1 cellular context compared by ENCODE assay signal in the genomic region with DNA sequence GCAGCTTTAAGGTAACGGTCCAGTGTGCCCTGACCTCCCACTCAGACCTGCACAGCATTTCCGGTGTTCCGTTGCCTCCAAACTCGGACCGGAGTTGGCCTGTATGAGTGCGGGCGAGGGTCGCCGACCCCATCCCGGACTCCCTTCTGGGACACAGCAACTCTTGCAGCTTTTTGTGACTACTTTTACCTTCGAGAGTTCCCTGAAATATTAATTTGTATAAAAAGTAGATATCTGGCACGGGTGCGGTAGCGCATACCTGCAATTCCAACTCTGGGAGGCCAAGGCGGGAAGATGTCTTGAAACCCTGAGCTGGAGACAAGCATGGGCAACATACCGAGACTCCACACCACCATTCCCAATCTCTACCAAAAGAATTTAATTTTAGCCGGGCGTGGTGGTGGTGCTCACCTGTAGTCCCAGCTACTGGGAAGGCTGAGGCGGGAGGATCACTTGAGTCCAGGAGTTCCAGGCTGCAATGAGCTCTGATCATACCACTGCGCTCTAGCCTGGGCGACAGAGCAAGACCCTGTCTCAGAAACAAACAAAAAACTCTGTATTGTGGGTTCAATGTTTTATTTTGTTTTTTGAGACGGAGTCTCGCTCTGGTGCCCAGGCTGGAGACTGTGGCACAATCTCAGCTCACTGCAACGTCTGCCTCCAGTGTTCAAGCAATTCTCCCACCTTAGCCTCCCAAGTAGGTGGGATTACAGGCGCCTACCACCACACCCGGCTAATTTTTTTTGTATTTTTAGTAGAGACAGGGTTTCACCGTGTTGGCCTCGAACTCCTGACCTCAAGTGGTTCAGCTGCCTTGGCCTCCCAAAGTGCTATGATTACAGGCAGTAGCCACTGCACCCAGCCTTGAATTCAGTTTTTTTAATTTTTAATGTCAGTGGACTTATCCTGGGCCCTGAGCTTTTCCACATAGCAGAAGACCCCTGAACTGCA.
A peak's percentile ranks its signal among the peaks of the same experiment; 100 is the strongest.
TF ChIP-seq lines count a peak whose summit lies in the region.

No MANE protein-coding gene starts in this region.

TF ChIP-seq in GM12878, 131 proteins besides CTCF, POLR2A, EP300 and RAD21:
- TF ChIP-seq, protein P1, sequence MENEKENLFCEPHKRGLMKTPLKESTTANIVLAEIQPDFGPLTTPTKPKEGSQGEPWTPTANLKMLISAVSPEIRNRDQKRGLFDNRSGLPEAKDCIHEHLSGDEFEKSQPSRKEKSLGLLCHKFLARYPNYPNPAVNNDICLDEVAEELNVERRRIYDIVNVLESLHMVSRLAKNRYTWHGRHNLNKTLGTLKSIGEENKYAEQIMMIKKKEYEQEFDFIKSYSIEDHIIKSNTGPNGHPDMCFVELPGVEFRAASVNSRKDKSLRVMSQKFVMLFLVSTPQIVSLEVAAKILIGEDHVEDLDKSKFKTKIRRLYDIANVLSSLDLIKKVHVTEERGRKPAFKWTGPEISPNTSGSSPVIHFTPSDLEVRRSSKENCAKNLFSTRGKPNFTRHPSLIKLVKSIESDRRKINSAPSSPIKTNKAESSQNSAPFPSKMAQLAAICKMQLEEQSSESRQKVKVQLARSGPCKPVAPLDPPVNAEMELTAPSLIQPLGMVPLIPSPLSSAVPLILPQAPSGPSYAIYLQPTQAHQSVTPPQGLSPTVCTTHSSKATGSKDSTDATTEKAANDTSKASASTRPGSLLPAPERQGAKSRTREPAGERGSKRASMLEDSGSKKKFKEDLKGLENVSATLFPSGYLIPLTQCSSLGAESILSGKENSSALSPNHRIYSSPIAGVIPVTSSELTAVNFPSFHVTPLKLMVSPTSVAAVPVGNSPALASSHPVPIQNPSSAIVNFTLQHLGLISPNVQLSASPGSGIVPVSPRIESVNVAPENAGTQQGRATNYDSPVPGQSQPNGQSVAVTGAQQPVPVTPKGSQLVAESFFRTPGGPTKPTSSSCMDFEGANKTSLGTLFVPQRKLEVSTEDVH (IDR thresholded peaks at IDR 0.05; ENCODE audit: low read depth, partially characterized antibody) = no peak
- no peak for TF ChIP-seq KLF5 (IDR thresholded peaks at IDR 0.05; ENCODE audit: partially characterized antibody)
- TF ChIP-seq HDGF (IDR thresholded peaks at IDR 0.05) = peak; percentile 2; the same call in 1 of the 2 replicates
- TF ChIP-seq ZZZ3 (IDR thresholded peaks at IDR 0.05; ENCODE audit: control insufficient read depth, insufficient read length, low read depth) = no peak
- TF ChIP-seq, protein P2, sequence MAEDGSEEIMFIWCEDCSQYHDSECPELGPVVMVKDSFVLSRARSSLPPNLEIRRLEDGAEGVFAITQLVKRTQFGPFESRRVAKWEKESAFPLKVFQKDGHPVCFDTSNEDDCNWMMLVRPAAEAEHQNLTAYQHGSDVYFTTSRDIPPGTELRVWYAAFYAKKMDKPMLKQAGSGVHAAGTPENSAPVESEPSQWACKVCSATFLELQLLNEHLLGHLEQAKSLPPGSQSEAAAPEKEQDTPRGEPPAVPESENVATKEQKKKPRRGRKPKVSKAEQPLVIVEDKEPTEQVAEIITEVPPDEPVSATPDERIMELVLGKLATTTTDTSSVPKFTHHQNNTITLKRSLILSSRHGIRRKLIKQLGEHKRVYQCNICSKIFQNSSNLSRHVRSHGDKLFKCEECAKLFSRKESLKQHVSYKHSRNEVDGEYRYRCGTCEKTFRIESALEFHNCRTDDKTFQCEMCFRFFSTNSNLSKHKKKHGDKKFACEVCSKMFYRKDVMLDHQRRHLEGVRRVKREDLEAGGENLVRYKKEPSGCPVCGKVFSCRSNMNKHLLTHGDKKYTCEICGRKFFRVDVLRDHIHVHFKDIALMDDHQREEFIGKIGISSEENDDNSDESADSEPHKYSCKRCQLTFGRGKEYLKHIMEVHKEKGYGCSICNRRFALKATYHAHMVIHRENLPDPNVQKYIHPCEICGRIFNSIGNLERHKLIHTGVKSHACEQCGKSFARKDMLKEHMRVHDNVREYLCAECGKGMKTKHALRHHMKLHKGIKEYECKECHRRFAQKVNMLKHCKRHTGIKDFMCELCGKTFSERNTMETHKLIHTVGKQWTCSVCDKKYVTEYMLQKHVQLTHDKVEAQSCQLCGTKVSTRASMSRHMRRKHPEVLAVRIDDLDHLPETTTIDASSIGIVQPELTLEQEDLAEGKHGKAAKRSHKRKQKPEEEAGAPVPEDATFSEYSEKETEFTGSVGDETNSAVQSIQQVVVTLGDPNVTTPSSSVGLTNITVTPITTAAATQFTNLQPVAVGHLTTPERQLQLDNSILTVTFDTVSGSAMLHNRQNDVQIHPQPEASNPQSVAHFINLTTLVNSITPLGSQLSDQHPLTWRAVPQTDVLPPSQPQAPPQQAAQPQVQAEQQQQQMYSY (CRISPR knock-in tag; IDR thresholded peaks at IDR 0.05) = no peak
- TF ChIP-seq ATF7 (IDR thresholded peaks at IDR 0.05; ENCODE audit: low read depth) = no peak
- TF ChIP-seq, protein P3, sequence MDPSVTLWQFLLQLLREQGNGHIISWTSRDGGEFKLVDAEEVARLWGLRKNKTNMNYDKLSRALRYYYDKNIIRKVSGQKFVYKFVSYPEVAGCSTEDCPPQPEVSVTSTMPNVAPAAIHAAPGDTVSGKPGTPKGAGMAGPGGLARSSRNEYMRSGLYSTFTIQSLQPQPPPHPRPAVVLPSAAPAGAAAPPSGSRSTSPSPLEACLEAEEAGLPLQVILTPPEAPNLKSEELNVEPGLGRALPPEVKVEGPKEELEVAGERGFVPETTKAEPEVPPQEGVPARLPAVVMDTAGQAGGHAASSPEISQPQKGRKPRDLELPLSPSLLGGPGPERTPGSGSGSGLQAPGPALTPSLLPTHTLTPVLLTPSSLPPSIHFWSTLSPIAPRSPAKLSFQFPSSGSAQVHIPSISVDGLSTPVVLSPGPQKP (IDR thresholded peaks at IDR 0.05; ENCODE audit: low read depth, low read length) = no peak
